22 cellular contexts compared by ENCODE assay signal in genomic region chr5:61966558-61966957, GRCh38.
DNase-seq lines count a peak whose midpoint lies in the region; ATAC-seq, FAIRE-seq and TF ChIP-seq lines count a peak whose summit lies in the region.
"Had no signal": no experiment of that assay in that cellular context is flagged by ENCODE, and none has a peak within 500 bp of the region (broad histone marks: within the 10 kb centered on the region; RNA-seq: fewer than 3 reads in every experiment).

No MANE protein-coding gene starts in this region.

- DNase-seq in astrocyte (ENCODE audit: low read depth) (no peak), hepatocyte (ENCODE audit: low spot score) (peak; percentile 11), progenitor cell of endocrine pancreas (ENCODE audit: low spot score, unreplicated experiment) (no peak), UCSD-AML1 (lab: John Stamatoyannopoulos, UW; ENCODE audit: unreplicated experiment) (no peak), LoVo (ENCODE audit: low spot score) (no peak), NCI-H524 treated with DMSO at 0.1 percent for 48 hours (lab: John Stamatoyannopoulos, UW) (no peak)
- DNase-seq in activated CD8-positive, alpha-beta memory T cell treated with anti-CD3 and anti-CD28 coated beads, Interleukin-2, amount 10 ng/mL, durations not matched to agents 7 days and 5 days, result no peak
- DNase-seq: DMS53, GOT3, NCI-H1048, NCI-H1694, NCI-H2029 treated with DMSO at 0.1 percent for 48 hours, NCI-H446 treated with DMSO at 0.1 percent for 48 hours, NCI-H526 treated with DMSO at 0.1 percent for 48 hours, Peyer's patch, SHP77 treated with DMSO at 0.1 percent for 48 hours, SW 1271 had no signal

- H3K9me3 Mint-ChIP-seq in astrocyte (ENCODE audit: unreplicated experiment) (peaks cover 1% of the 10 kb centered on the region), progenitor cell of endocrine pancreas (ENCODE audit: low read depth) (peaks cover 4% of the 10 kb centered on the region)
- H3K9me3 Mint-ChIP-seq in activated CD8-positive, alpha-beta memory T cell treated with anti-CD3 and anti-CD28 coated beads, Interleukin-2, amount 10 ng/mL, durations not matched to agents 7 days and 5 days (ENCODE audit: low read depth), result no peaks in the 10 kb centered on the region

- no peaks in the 10 kb centered on the region for H3K36me3 Mint-ChIP-seq in astrocyte (ENCODE audit: low read depth, unreplicated experiment)
- H3K36me3 Mint-ChIP-seq in progenitor cell of endocrine pancreas (ENCODE audit: insufficient read depth), result no peaks in the 10 kb centered on the region
- H3K36me3 Mint-ChIP-seq in activated CD8-positive, alpha-beta memory T cell treated with anti-CD3 and anti-CD28 coated beads, Interleukin-2, amount 10 ng/mL, durations not matched to agents 7 days and 5 days, result no peaks in the 10 kb centered on the region
- H3K36me3 Mint-ChIP-seq: IgD-negative memory B cell had no signal

- no peaks in the 10 kb centered on the region for H3K9me2 ChIP-seq in hepatocyte (replicated peaks; ENCODE audit: insufficient read depth)

- H3K9me3 ChIP-seq in HEK293 (ENCODE audit: control insufficient read depth, insufficient read depth, low read depth, low read length) (no peaks in the 10 kb centered on the region), astrocyte (ENCODE audit: insufficient read depth, low read depth, low read length) (no peaks in the 10 kb centered on the region), hepatocyte (ENCODE audit: low read depth) (no peaks in the 10 kb centered on the region)
- H3K9me3 ChIP-seq: Peyer's patch had no signal

- FAIRE-seq in astrocyte (lab: Jason Lieb, UNC), result no peak

- no peak overlapping the region for H3K4me3 ChIP-seq in HEK293 (ENCODE audit: low read depth, low read length)
- no peak overlapping the region for H3K4me3 ChIP-seq in astrocyte (ENCODE audit: insufficient read depth, low read depth, low read length)
- no peak overlapping the region for H3K4me3 ChIP-seq in hepatocyte
- H3K4me3 ChIP-seq: Peyer's patch, SK-N-MC had no signal

- ATAC-seq in activated CD8-positive, alpha-beta memory T cell treated with anti-CD3 and anti-CD28 coated beads, Interleukin-2, amount 10 ng/mL, durations not matched to agents 7 days and 5 days, result no peak
- ATAC-seq: HCT116 had no signal

- H3K4me1 ChIP-seq in HEK293 (ENCODE audit: control insufficient read depth, insufficient read depth, low read length), result no peaks in the 10 kb centered on the region
- peaks cover 14% of the 10 kb centered on the region for H3K4me1 ChIP-seq in astrocyte (ENCODE audit: insufficient read depth, low read length)
- no peaks in the 10 kb centered on the region for H3K4me1 ChIP-seq in hepatocyte (ENCODE audit: insufficient read depth)
- H3K4me1 ChIP-seq: Peyer's patch had no signal

- peak overlapping the region; percentile 21 for H3K27ac Mint-ChIP-seq in astrocyte (ENCODE audit: unreplicated experiment)
- no peak overlapping the region for H3K27ac Mint-ChIP-seq in progenitor cell of endocrine pancreas
- no peak overlapping the region for H3K27ac Mint-ChIP-seq in activated CD8-positive, alpha-beta memory T cell treated with anti-CD3 and anti-CD28 coated beads, Interleukin-2, amount 10 ng/mL, durations not matched to agents 7 days and 5 days
- H3K27ac Mint-ChIP-seq: IgD-negative memory B cell had no signal

- H3K79me2 ChIP-seq in astrocyte (ENCODE audit: insufficient read depth, low read length) (no peaks in the 10 kb centered on the region), hepatocyte (no peaks in the 10 kb centered on the region)

- CTCF ChIA-PET in HEK293 (lab: Yijun Ruan, JAX), result no interaction called here
- CTCF ChIA-PET in activated CD8-positive, alpha-beta memory T cell treated with anti-CD3 and anti-CD28 coated beads, Interleukin-2, amount 10 ng/mL, durations not matched to agents 7 days and 5 days (lab: Charles Lee), result no interaction called here

- POLR2A ChIA-PET in HEK293 (lab: Yijun Ruan, JAX), result no interaction called here

- H3K27me3 ChIP-seq in astrocyte (ENCODE audit: insufficient read depth, low read length) (no peaks in the 10 kb centered on the region), hepatocyte (no peaks in the 10 kb centered on the region)
- H3K27me3 ChIP-seq: Peyer's patch had no signal

- H3K27ac ChIP-seq in HEK293 (ENCODE audit: extremely low read depth, low read depth, low read length) (no peak overlapping the region), astrocyte (ENCODE audit: low read depth, low read length) (no peak overlapping the region), hepatocyte (peak overlapping the region; percentile 78)
- H3K27ac ChIP-seq: KMS-11, Peyer's patch, SK-N-MC had no signal

- H4K20me1 ChIP-seq in astrocyte (ENCODE audit: insufficient read depth, low read length) (no peaks in the 10 kb centered on the region), hepatocyte (ENCODE audit: insufficient read depth, poor library complexity, severe bottlenecking) (no peaks in the 10 kb centered on the region)

- no peak overlapping the region for H3K4me2 ChIP-seq in astrocyte (ENCODE audit: low read length)
- peak overlapping the region; percentile 60 for H3K4me2 ChIP-seq in hepatocyte
- H3K4me2 ChIP-seq: KMS-11 had no signal

- H3K27me3 Mint-ChIP-seq in astrocyte (ENCODE audit: low read depth, unreplicated experiment), result no peaks in the 10 kb centered on the region
- no peaks in the 10 kb centered on the region for H3K27me3 Mint-ChIP-seq in progenitor cell of endocrine pancreas
- peaks cover 8% of the 10 kb centered on the region for H3K27me3 Mint-ChIP-seq in activated CD8-positive, alpha-beta memory T cell treated with anti-CD3 and anti-CD28 coated beads, Interleukin-2, amount 10 ng/mL, durations not matched to agents 7 days and 5 days

- H3K9ac ChIP-seq in astrocyte (ENCODE audit: low read length), result no peak overlapping the region
- H3K9ac ChIP-seq: KMS-11 had no signal

- no peak overlapping the region for H2AFZ ChIP-seq in astrocyte (ENCODE audit: low read depth, low read length)
- peak overlapping the region; percentile 8 for H2AFZ ChIP-seq in hepatocyte

- no peak overlapping the region for H3K4me3 Mint-ChIP-seq in astrocyte (ENCODE audit: unreplicated experiment)
- H3K4me3 Mint-ChIP-seq in progenitor cell of endocrine pancreas (ENCODE audit: low read depth), result peak overlapping the region; percentile 14
- no peak overlapping the region for H3K4me3 Mint-ChIP-seq in activated CD8-positive, alpha-beta memory T cell treated with anti-CD3 and anti-CD28 coated beads, Interleukin-2, amount 10 ng/mL, durations not matched to agents 7 days and 5 days
- H3K4me3 Mint-ChIP-seq: IgD-negative memory B cell had no signal

- no peaks in the 10 kb centered on the region for H3K36me3 ChIP-seq in HEK293 (ENCODE audit: control insufficient read depth in 2 of 2, insufficient read depth in 1 of 2, low read length in 2 of 2)
- H3K36me3 ChIP-seq in astrocyte (ENCODE audit: insufficient read depth, low read length), result no peaks in the 10 kb centered on the region
- H3K36me3 ChIP-seq in hepatocyte (replicated peaks; ENCODE audit: insufficient read depth, low read depth), result no peaks in the 10 kb centered on the region
- H3K36me3 ChIP-seq: Peyer's patch had no signal

- TF ChIP-seq CTCF in HEK293 (tag by site-specific recombination; IDR thresholded peaks at IDR 0.05) (no peak), astrocyte (IDR thresholded peaks at IDR 0.05; ENCODE audit: insufficient read depth, low read depth, low read length) (no peak), hepatocyte (IDR thresholded peaks at IDR 0.05; ENCODE audit: poor library complexity) (no peak), progenitor cell of endocrine pancreas (IDR thresholded peaks at IDR 0.05; ENCODE audit: unreplicated experiment) (no peak)

- H3K4me1 Mint-ChIP-seq in astrocyte (ENCODE audit: low read depth, unreplicated experiment) (peaks cover 46% of the 10 kb centered on the region), progenitor cell of endocrine pancreas (ENCODE audit: low read depth) (peaks cover 21% of the 10 kb centered on the region)
- no peaks in the 10 kb centered on the region for H3K4me1 Mint-ChIP-seq in activated CD8-positive, alpha-beta memory T cell treated with anti-CD3 and anti-CD28 coated beads, Interleukin-2, amount 10 ng/mL, durations not matched to agents 7 days and 5 days
- H3K4me1 Mint-ChIP-seq: IgD-negative memory B cell had no signal

TF ChIP-seq in HEK293, 187 proteins besides CTCF, POLR2A, EP300 and RAD21:
- TF ChIP-seq BCL11B (tag by site-specific recombination; IDR thresholded peaks at IDR 0.05; ENCODE audit: low read depth) (no peak), ZNF629 (tag by site-specific recombination; IDR thresholded peaks at IDR 0.05) (no peak), SCRT2 (tag by site-specific recombination; IDR thresholded peaks at IDR 0.05) (no peak), PRDM10 (tag by site-specific recombination; IDR thresholded peaks at IDR 0.05) (peak; percentile 31; the same call in 1 of the 2 replicates)
